In genomic region chr2:22281033-22281432, GRCh38 we compare ENCODE assay signal across 12 cellular contexts.
A peak's percentile ranks its signal among the peaks of the same experiment; 100 is the strongest.
DNase-seq lines count a peak whose midpoint lies in the region; ATAC-seq and TF ChIP-seq lines count a peak whose summit lies in the region.
"Had no signal": no experiment of that assay in that cellular context is flagged by ENCODE, and none has a peak within 500 bp of the region (broad histone marks: within the 10 kb centered on the region; RNA-seq: fewer than 3 reads in every experiment).

No MANE protein-coding gene starts in this region.

- POLR2A ChIA-PET in SK-N-SH (lab: Yijun Ruan, JAX): interaction anchor here (0.6 kb wide), 1 partner anchor 1798 kb away, joined by 3 read pairs; no protein-coding TSS in a partner anchor

- no peak for TF ChIP-seq CTCF in SK-N-SH (IDR thresholded peaks at IDR 0.05)
- no peak for TF ChIP-seq CTCF in spleen (IDR thresholded peaks at IDR 0.05 in 8 of 11, conservative IDR thresholded peaks at IDR 0.05 in 3 of 11)

- H3K9me2 ChIP-seq in SK-N-SH: no peaks in the 10 kb centered on the region

- H3K79me2 ChIP-seq in SK-N-SH (ENCODE audit: insufficient read depth): no peaks in the 10 kb centered on the region

- H3K9me3 ChIP-seq in SK-N-SH: no peaks in the 10 kb centered on the region; the same call in 1 of the 2 replicates
- H3K9me3 ChIP-seq in spleen: peaks cover 0 to 3% (median 0%) of the 10 kb centered on the region in 8 donors
- H3K9me3 ChIP-seq: Caco-2 had no signal

- no peak overlapping the region for H3K9ac ChIP-seq in SK-N-SH

- H3K4me2 ChIP-seq in SK-N-SH: no peak overlapping the region

- no peaks in the 10 kb centered on the region for H4K20me1 ChIP-seq in SK-N-SH (ENCODE audit: insufficient read depth)

- CTCF ChIA-PET in SK-N-SH (lab: Yijun Ruan, JAX): interaction anchor here (0.8 to 1.3 kb wide), 3 partner anchors 12 to 672 kb away, joined by 3 read pairs; no protein-coding TSS in a partner anchor

- H3K4me1 ChIP-seq in SK-N-SH (ENCODE audit: control insufficient read depth in 1 of 2, insufficient read depth in 2 of 2, low read depth in 1 of 2, low read length in 1 of 2) (peaks cover 0 to 12% of the 10 kb centered on the region in 2 experiments; a peak in 2 of 4 replicates), spleen (no peaks in the 10 kb centered on the region)
- H3K4me1 ChIP-seq: Caco-2 had no signal

- no peak; the same call in 1 of the 2 replicates for TF ChIP-seq RAD21 in SK-N-SH (IDR thresholded peaks at IDR 0.05; ENCODE audit: low read length)

- TF ChIP-seq EP300 in SK-N-SH (IDR thresholded peaks at IDR 0.05; ENCODE audit: borderline replicate concordance in 1 of 2, low read depth in 1 of 2, low read length in 1 of 2): no peak; a peak in 1 of 4 replicates

- no peaks in the 10 kb centered on the region for H3F3A ChIP-seq in SK-N-SH (replicated peaks; ENCODE audit: insufficient read depth)

- intact Hi-C loops in spleen (cut with DNase I; ENCODE audit: low total_unique reads): no loop called here

- peak overlapping the region in 1 of 2 experiments; percentile 73; a peak in 2 of 4 replicates for H3K27ac ChIP-seq in SK-N-SH (ENCODE audit: low read depth in 2 of 2, low read length in 1 of 2)
- H3K27ac ChIP-seq in spleen: no peak overlapping the region

- H3K4me3 ChIP-seq in SK-N-SH (ENCODE audit: low read depth in 2 of 2, low read length in 1 of 2) (no peak overlapping the region), spleen (no peak overlapping the region)
- H3K4me3 ChIP-seq: lung had no signal

- ATAC-seq in activated CD4-positive, CD25-positive, alpha-beta regulatory T cell treated with anti-CD3 and anti-CD28 coated beads, Interleukin-2, amount 50 U/mL, for 24 hours: no peak
- ATAC-seq in GM18858 (IDR thresholded peaks at IDR 0.05; ENCODE audit: unreplicated experiment): no peak
- no peak for ATAC-seq in GM18519 (IDR thresholded peaks at IDR 0.05; ENCODE audit: low FRiP score, unreplicated experiment)
- ATAC-seq: activated CD8-positive, alpha-beta T cell treated with anti-CD3 and anti-CD28 coated beads for 36 hours had no signal

- DNase-seq in COLO668 (lab: John Stamatoyannopoulos, UW; ENCODE audit: unreplicated experiment) (peak; percentile 11), MV-4-11 (lab: John Stamatoyannopoulos, UW) (peak; percentile 81), SK-N-SH (peak; percentile 31), iris pigment epithelial cell (ENCODE audit: low read depth) (peak; percentile 86), spleen (no peak)
- DNase-seq: activated CD8-positive, alpha-beta T cell treated with anti-CD3 and anti-CD28 coated beads for 36 hours; activated naive CD8-positive, alpha-beta T cell treated with anti-CD3 and anti-CD28 coated beads, Interleukin-2, amount 10 ng/mL, durations not matched to agents 7 days and 5 days; Caco-2 had no signal

- no peak for TF ChIP-seq POLR2A in spleen (IDR thresholded peaks at IDR 0.05)

- H3K27me3 ChIP-seq in SK-N-SH (ENCODE audit: insufficient read depth) (no peaks in the 10 kb centered on the region), spleen (replicated peaks in 1 of 7) (no peaks in the 10 kb centered on the region)

- WGBS in SK-N-SH (ENCODE audit: low lambda C conversion rate): 10% methylated on average over 4 of the region's 4 CpGs
- 49 to 65% (median 56%) methylated on average over 4 of the region's 4 CpGs for WGBS in spleen, 5 donors

- no peak overlapping the region for H2AFZ ChIP-seq in SK-N-SH (ENCODE audit: low read depth)

- H3K36me3 ChIP-seq in SK-N-SH (replicated peaks in 1 of 2; ENCODE audit: control insufficient read depth in 1 of 2, insufficient read depth in 2 of 2, low read length in 1 of 2) (no peaks in the 10 kb centered on the region), spleen (no peaks in the 10 kb centered on the region)

TF ChIP-seq in SK-N-SH, 30 proteins besides CTCF, POLR2A, EP300 and RAD21:
- peak; percentile 56; the same call in 1 of the 2 replicates for TF ChIP-seq MXI1 (IDR thresholded peaks at IDR 0.05; ENCODE audit: low read depth, low read length)
- no peak for TF ChIP-seq FOXJ3 (CRISPR knock-in tag; IDR thresholded peaks at IDR 0.05)
